ENCODE assay signal across 34 cellular contexts in genomic region chr5:105288946-105289345, GRCh38.
"Had no signal": no experiment of that assay in that cellular context is flagged by ENCODE, and none has a peak within 500 bp of the region (broad histone marks: within the 10 kb centered on the region; RNA-seq: fewer than 3 reads in every experiment).

No MANE protein-coding gene starts in this region.

- DNase-seq: activated CD4-positive, alpha-beta T cell treated with anti-CD3 and anti-CD28 coated beads for 1 hour; activated CD4-positive, alpha-beta T cell treated with anti-CD3 and anti-CD28 coated beads, Interleukin-2, amount 10 ng/mL, durations not matched to agents 24 days and 14 days; activated CD4-positive, alpha-beta T cell treated with anti-CD3 and anti-CD28 coated beads, Interleukin-2, amount 50 U/mL, for 4 hours; activated CD4-positive, CD25-positive, alpha-beta regulatory T cell; activated CD8-positive, alpha-beta T cell treated with anti-CD3 and anti-CD28 coated beads, Interleukin-2, amount 10 ng/mL, durations not matched to agents 7 days and 5 days; activated gamma-delta T cell treated with Interleukin-2 at 50 U/mL for 16 hours; activated naive CD4-positive, alpha-beta T cell treated with anti-CD3 and anti-CD28 coated beads for 36 hours; activated T-cell treated with anti-CD3 and anti-CD28 coated beads, Interleukin-2, amount 50 U/mL, for 4 hours; amniotic stem cell; aorta; brain microvascular endothelial cell; central memory CD4-positive, alpha-beta T cell; Kasumi-1; KG1; MM.1S; NCI-H1092 treated with DMSO at 0.1 percent for 48 hours; NCI-H1417; NCI-H146; NCI-H187; NCI-H2029 treated with DMSO at 0.1 percent for 48 hours; NCI-H2107; NCI-H345; NCI-H524 treated with DMSO at 0.1 percent for 48 hours; NK-92 treated with Interleukin-12 subunit alpha and Interleukin-12 subunit beta, amount 100 ng/mL, for 24 hours; PC-3; Peyer's patch; SW 1271; T-helper 1 cell; T-helper 2 cell; T-helper 9 cell; WERI-Rb-1 had no signal

- H3K4me1 Mint-ChIP-seq: activated CD4-positive, alpha-beta T cell treated with anti-CD3 and anti-CD28 coated beads, Interleukin-2, amount 10 ng/mL, durations not matched to agents 24 days and 14 days had no signal

- H3K4me3 Mint-ChIP-seq: activated CD4-positive, alpha-beta T cell treated with anti-CD3 and anti-CD28 coated beads, Interleukin-2, amount 10 ng/mL, durations not matched to agents 24 days and 14 days; activated CD8-positive, alpha-beta T cell treated with anti-CD3 and anti-CD28 coated beads, Interleukin-2, amount 10 ng/mL, durations not matched to agents 7 days and 5 days; activated naive CD4-positive, alpha-beta T cell treated with anti-CD3 and anti-CD28 coated beads for 36 hours; activated T-cell treated with anti-CD3 and anti-CD28 coated beads, Interleukin-2, amount 50 U/mL, for 4 hours; activated T-helper 1 cell treated with anti-CD3 and anti-CD28 coated beads, Interleukin-12 subunit alpha, Interleukin-12 subunit beta, Interleukin-2, Interleukin-4 antibody, amounts not matched to agents 30 ng/mL and 10 ng/mL and 1 ng/mL, durations not matched to agents 14 hours and 24 hours and 36 hours had no signal

- H3K27ac Mint-ChIP-seq: activated CD4-positive, alpha-beta T cell treated with anti-CD3 and anti-CD28 coated beads, Interleukin-2, amount 10 ng/mL, durations not matched to agents 24 days and 14 days; activated CD8-positive, alpha-beta T cell treated with anti-CD3 and anti-CD28 coated beads, Interleukin-2, amount 10 ng/mL, durations not matched to agents 7 days and 5 days; activated naive CD4-positive, alpha-beta T cell treated with anti-CD3 and anti-CD28 coated beads for 36 hours; activated naive CD4-positive, alpha-beta T cell treated with anti-CD3 and anti-CD28 coated beads, Interleukin-2, amount 50 U/mL, for 72 hours; activated T-helper 1 cell treated with anti-CD3 and anti-CD28 coated beads, Interleukin-12 subunit alpha, Interleukin-12 subunit beta, Interleukin-2, Interleukin-4 antibody, amounts not matched to agents 30 ng/mL and 10 ng/mL and 1 ng/mL, durations not matched to agents 14 hours and 24 hours and 36 hours had no signal

- H3K27me3 Mint-ChIP-seq: activated CD4-positive, alpha-beta T cell treated with anti-CD3 and anti-CD28 coated beads, Interleukin-2, amount 10 ng/mL, durations not matched to agents 24 days and 14 days had no signal

- ATAC-seq: activated CD8-positive, alpha-beta T cell treated with anti-CD3 and anti-CD28 coated beads, Interleukin-2, amount 10 ng/mL, durations not matched to agents 7 days and 5 days; activated naive CD4-positive, alpha-beta T cell treated with anti-CD3 and anti-CD28 coated beads, Interleukin-2, amount 50 U/mL, for 72 hours; activated T-cell treated with anti-CD3 and anti-CD28 coated beads, Interleukin-2, amount 50 U/mL, for 4 hours; PC-3; Right ventricle myocardium inferior had no signal

- H3K36me3 Mint-ChIP-seq: activated naive CD4-positive, alpha-beta T cell treated with anti-CD3 and anti-CD28 coated beads, Interleukin-2, amount 50 U/mL, for 72 hours had no signal

- H3K4me3 ChIP-seq: Peyer's patch had no signal
